ENCODE assay signal across 6 cellular contexts in genomic region chr2:95796249-95797099, GRCh38.
DNase-seq lines count a peak whose midpoint lies in the region; ATAC-seq, FAIRE-seq and TF ChIP-seq lines count a peak whose summit lies in the region.
"Not testable (repeated sequence)": the region's sequence is repeated elsewhere in the genome, so short reads cannot be mapped to it uniquely, and the experiment has no call there.

No MANE protein-coding gene starts in this region.

- H3K4me2 ChIP-seq in K562 (ENCODE audit: insufficient read depth, low read length) = not testable (repeated sequence)

- H2AFZ ChIP-seq in K562 (ENCODE audit: low read depth, low read length) = not testable (repeated sequence)

- H3K27ac ChIP-seq in K562 (ENCODE audit: extremely low read depth, low read depth, low read length); heart right ventricle; upper lobe of right lung: not testable (repeated sequence)

- not testable (repeated sequence) for BruUV-seq in K562 (replicated peaks; lab: Mats Ljungman, UMichigan)

- not testable (repeated sequence) for TF ChIP-seq POLR2A in K562 (conservative IDR thresholded peaks at IDR 0.05)

- in situ Hi-C loops in K562 (cut with MboI) = loop anchor here (25.0 kb wide), 3 partner anchors 216 to 716 kb away; partner anchors contain the start of gene NEURL3

- H3K27me3 ChIP-seq in K562 (ENCODE audit: control insufficient read depth in 2 of 2, insufficient read depth in 2 of 2, low read length in 2 of 2); heart right ventricle; upper lobe of right lung: not testable (repeated sequence)

- not testable (repeated sequence) for H3K9me1 ChIP-seq in K562 (ENCODE audit: control insufficient read depth, insufficient read depth, low read length)

- intact Hi-C loops in K562 (cut with micrococcal nuclease); Right ventricle myocardium inferior (cut with DNase I); heart right ventricle (cut with DNase I); mucosa of descending colon (cut with DNase I, micrococcal nuclease); upper lobe of right lung (cut with DNase I): not testable (repeated sequence)

- TF ChIP-seq RAD21 in K562 (CRISPR knock-in tag; conservative IDR thresholded peaks at IDR 0.05 in 1 of 2, IDR thresholded peaks at IDR 0.05 in 1 of 2) = not testable (repeated sequence)

- not testable (repeated sequence) for H3K9me3 ChIP-seq in K562 (replicated peaks; ENCODE audit: control insufficient read depth, insufficient read depth, low read depth, low read length); mucosa of descending colon; upper lobe of right lung
- H3K9me3 ChIP-seq in heart right ventricle = peaks cover 0 to 12% (median 0%) of the 10 kb centered on the region in 11 donors

- WGBS in K562 (ENCODE audit: insufficient coverage, low coverage, missing lambda C conversion rate) = no CpG with 5 or more reads among the region's 18 CpGs
- no CpG with 5 or more reads among the region's 18 CpGs for WGBS in heart right ventricle, 2 donors

- not testable (repeated sequence) for TF ChIP-seq CTCF in K562 (IDR thresholded peaks at IDR 0.05 in 2 of 3, conservative IDR thresholded peaks at IDR 0.05 in 1 of 3; ENCODE audit: insufficient read depth in 2 of 3, low read depth in 1 of 3, low read length in 3 of 3); heart right ventricle (IDR thresholded peaks at IDR 0.05); mucosa of descending colon (IDR thresholded peaks at IDR 0.05); upper lobe of right lung (IDR thresholded peaks at IDR 0.05)

- not testable (repeated sequence) for H4K20me1 ChIP-seq in K562 (replicated peaks; ENCODE audit: control insufficient read depth, insufficient read depth, low read length)

- not testable (repeated sequence) for H3K79me2 ChIP-seq in K562 (ENCODE audit: control insufficient read depth, insufficient read depth, low read length)

- CTCF ChIA-PET in K562 (lab: Yijun Ruan, JAX; ENCODE audit: low intra/inter-chr PET ratio) = not testable (repeated sequence)

- not testable (repeated sequence) for ATAC-seq in K562
- ATAC-seq in Right ventricle myocardium inferior = peak; percentile 43
- ATAC-seq in heart right ventricle = peak; percentile 42 to 82 (median 72)
- ATAC-seq in left lobe of liver = peak; percentile 35
- ATAC-seq in mucosa of descending colon = peak; percentile 87
- peak; percentile 5 for ATAC-seq in upper lobe of right lung

- H3K4me1 ChIP-seq in K562 (replicated peaks in 1 of 2; ENCODE audit: control insufficient read depth in 2 of 2, insufficient read depth in 2 of 2, low read length in 2 of 2); heart right ventricle; mucosa of descending colon (ENCODE audit: low read depth); upper lobe of right lung: not testable (repeated sequence)

- not testable (repeated sequence) for H3K4me3 ChIP-seq in K562, heart right ventricle, mucosa of descending colon, upper lobe of right lung

- H3K36me3 ChIP-seq in K562 (ENCODE audit: control insufficient read depth, insufficient read depth, low read length); heart right ventricle; mucosa of descending colon (ENCODE audit: low read depth); upper lobe of right lung: not testable (repeated sequence)

- not testable (repeated sequence) for DNase-seq in K562 (ENCODE audit: extremely low read depth in 1 of 4, low spot score in 3 of 4); Right ventricle myocardium inferior (ENCODE audit: missing footprints); heart right ventricle; left lobe of liver (ENCODE audit: low spot score); mucosa of descending colon; upper lobe of right lung

- POLR2A ChIA-PET in K562 (lab: Yijun Ruan, JAX) = not testable (repeated sequence)

- not testable (repeated sequence) for TF ChIP-seq EP300 in K562 (IDR thresholded peaks at IDR 0.05; ENCODE audit: low read length)

- H3K9ac ChIP-seq in K562 (ENCODE audit: insufficient read depth in 1 of 2, low read depth in 2 of 2, low read length in 2 of 2) = not testable (repeated sequence)

- peak; percentile 15 for FAIRE-seq in K562 (lab: Jason Lieb, UNC)
